ENCODE assay signal across 8 cellular contexts in the genomic region with DNA sequence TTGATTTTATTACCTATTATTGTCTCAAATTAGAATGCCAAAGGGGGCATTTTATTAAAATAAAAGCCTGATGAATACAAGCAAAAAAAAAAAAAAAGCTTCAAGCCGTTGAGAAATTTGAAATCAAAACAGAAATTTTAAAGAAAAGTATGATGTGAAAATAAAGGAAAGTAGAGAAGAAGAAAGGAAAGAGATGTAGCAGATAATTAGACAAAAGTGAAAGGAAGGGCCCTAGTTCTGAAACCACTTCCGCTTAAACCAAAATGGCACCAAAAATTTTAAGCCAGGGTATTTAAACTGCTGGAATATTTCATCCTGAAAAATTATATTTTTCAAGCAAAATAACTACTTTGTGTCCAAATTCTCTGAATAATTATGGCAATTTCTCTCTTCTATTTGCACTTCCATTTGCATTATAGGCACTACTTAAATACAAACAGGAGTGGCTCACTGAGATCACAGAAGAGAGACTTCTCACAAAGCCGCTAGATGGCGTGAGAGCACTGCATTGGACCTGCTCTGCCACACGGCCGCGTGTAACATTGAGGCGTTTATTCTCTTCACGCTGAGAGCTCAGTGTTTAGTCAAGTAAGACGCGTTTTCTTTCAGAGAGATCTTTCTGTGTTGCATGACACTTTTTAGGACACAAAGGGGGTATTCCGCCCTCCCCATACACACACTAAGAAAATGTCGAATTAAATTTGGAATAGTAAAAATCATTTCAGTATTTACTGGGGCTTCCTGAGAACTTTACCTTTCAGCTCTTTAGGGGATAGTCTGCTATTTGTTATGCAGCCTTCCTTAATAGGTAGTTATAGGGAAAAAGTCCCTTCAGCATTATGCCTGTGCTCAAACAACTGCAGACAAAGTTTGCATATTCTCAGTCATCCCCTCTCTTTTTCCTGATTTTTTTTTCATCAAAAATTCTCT.
DNase-seq lines count a peak whose midpoint lies in the region; ATAC-seq and TF ChIP-seq lines count a peak whose summit lies in the region.

No MANE protein-coding gene starts in this region.

- no peaks in the 10 kb centered on the region for H3K4me1 ChIP-seq in HEK293 (ENCODE audit: control insufficient read depth, insufficient read depth, low read length)
- H3K4me1 ChIP-seq in neutrophil (ENCODE audit: control insufficient read depth in 1 of 2, insufficient read depth in 1 of 2, low read depth in 1 of 2, low read length in 1 of 2): no peaks in the 10 kb centered on the region
- H3K4me1 ChIP-seq in suprapubic skin: peaks cover 4% of the 10 kb centered on the region

- H3K4me3 ChIP-seq in HEK293 (ENCODE audit: low read depth, low read length): no peak overlapping the region
- no peak overlapping the region for H3K4me3 ChIP-seq in MG63
- no peak overlapping the region for H3K4me3 ChIP-seq in foreskin fibroblast (ENCODE audit: low read depth in 1 of 2, low read length in 2 of 2)
- H3K4me3 ChIP-seq in neutrophil (ENCODE audit: low read depth in 1 of 2, low read length in 1 of 2): no peak overlapping the region
- H3K4me3 ChIP-seq in suprapubic skin: no peak overlapping the region

- H3K9me3 ChIP-seq in HEK293 (ENCODE audit: control insufficient read depth, insufficient read depth, low read depth, low read length) (no peaks in the 10 kb centered on the region), MG63 (no peaks in the 10 kb centered on the region), neutrophil (no peaks in the 10 kb centered on the region), suprapubic skin (no peaks in the 10 kb centered on the region)

- peaks cover 29% of the 10 kb centered on the region for H3K27me3 Mint-ChIP-seq in activated T-helper 17 cell treated with anti-CD3 and anti-CD28 coated beads, Interleukin-2, amount 50 U/mL, for 72 hours

- WGBS in suprapubic skin: 12% methylated on average over 13 of the region's 13 CpGs

- POLR2A ChIA-PET in HEK293 (lab: Yijun Ruan, JAX) (interaction anchor here (1.4 kb wide), 1 partner anchor 910 kb away, joined by 4 read pairs; no protein-coding TSS in a partner anchor), RWPE1 (lab: Yijun Ruan, JAX; ENCODE audit: low non-redundant PET) (interaction anchor here (0.6 kb wide), 1 partner anchor 937 kb away, joined by 3 read pairs; no protein-coding TSS in a partner anchor)

- no peaks in the 10 kb centered on the region for H3K36me3 Mint-ChIP-seq in activated T-helper 17 cell treated with anti-CD3 and anti-CD28 coated beads, Interleukin-2, amount 50 U/mL, for 72 hours (ENCODE audit: low read depth)

- no peak for TF ChIP-seq POLR2A in suprapubic skin (IDR thresholded peaks at IDR 0.05)

- no peak overlapping the region for H3K4me3 Mint-ChIP-seq in activated T-helper 17 cell treated with anti-CD3 and anti-CD28 coated beads, Interleukin-2, amount 50 U/mL, for 72 hours

- H3K27ac Mint-ChIP-seq in activated T-helper 17 cell treated with anti-CD3 and anti-CD28 coated beads, Interleukin-2, amount 50 U/mL, for 72 hours: no peak overlapping the region

- no peaks in the 10 kb centered on the region for H3K36me3 ChIP-seq in HEK293 (ENCODE audit: control insufficient read depth in 2 of 2, insufficient read depth in 1 of 2, low read length in 2 of 2)
- H3K36me3 ChIP-seq in MG63: no peaks in the 10 kb centered on the region
- no peaks in the 10 kb centered on the region for H3K36me3 ChIP-seq in neutrophil
- no peaks in the 10 kb centered on the region for H3K36me3 ChIP-seq in suprapubic skin

- H3K27ac ChIP-seq in HEK293 (ENCODE audit: extremely low read depth, low read depth, low read length) (no peak overlapping the region), RWPE1 (no peak overlapping the region), neutrophil (no peak overlapping the region), suprapubic skin (no peak overlapping the region)

- no peaks in the 10 kb centered on the region for H3K4me1 Mint-ChIP-seq in activated T-helper 17 cell treated with anti-CD3 and anti-CD28 coated beads, Interleukin-2, amount 50 U/mL, for 72 hours

- no peak for TF ChIP-seq EP300 in suprapubic skin (IDR thresholded peaks at IDR 0.05)

- peak; percentile 89 for ATAC-seq in activated T-helper 17 cell treated with anti-CD3 and anti-CD28 coated beads, Interleukin-2, amount 50 U/mL, for 72 hours (replicated peaks)

- no peaks in the 10 kb centered on the region for H3K9me3 Mint-ChIP-seq in activated T-helper 17 cell treated with anti-CD3 and anti-CD28 coated beads, Interleukin-2, amount 50 U/mL, for 72 hours

- TF ChIP-seq CTCF in HEK293 (tag by site-specific recombination; IDR thresholded peaks at IDR 0.05): peak; percentile 78
- peak; percentile 98 for TF ChIP-seq CTCF in RWPE1 (conservative IDR thresholded peaks at IDR 0.05; ENCODE audit: low read depth)
- peak; percentile 95 for TF ChIP-seq CTCF in foreskin fibroblast (IDR thresholded peaks at IDR 0.05; ENCODE audit: low read depth, low read length)
- TF ChIP-seq CTCF in neutrophil (IDR thresholded peaks at IDR 0.05): peak; percentile 14
- peak; percentile 79 to 81 for TF ChIP-seq CTCF in suprapubic skin (IDR thresholded peaks at IDR 0.05)

- peak; percentile 66 for DNase-seq in GM03348 (ENCODE audit: low spot score)
- peak; percentile 72 for DNase-seq in MG63
- DNase-seq in RWPE1 (ENCODE audit: low spot score): peak; percentile 60
- peak; percentile 61 to 87 for DNase-seq in foreskin fibroblast
- DNase-seq in suprapubic skin (ENCODE audit: low spot score in 2 of 2): peak; percentile 78 to 82

- CTCF ChIA-PET in HEK293 (lab: Yijun Ruan, JAX): interaction anchor here (0.5 to 7.4 kb wide), 44 partner anchors 8 to 1282 kb away, joined by 3 to 46 read pairs (median 3); no protein-coding TSS in a partner anchor
- CTCF ChIA-PET in RWPE1 (lab: Yijun Ruan, JAX): interaction anchor here (0.5 to 2.1 kb wide), 39 partner anchors 11 to 1560 kb away, joined by 3 to 40 read pairs (median 4); no protein-coding TSS in a partner anchor

- no peaks in the 10 kb centered on the region for H3K27me3 ChIP-seq in MG63
- H3K27me3 ChIP-seq in neutrophil: peaks cover 78% of the 10 kb centered on the region
- peaks cover 43% of the 10 kb centered on the region for H3K27me3 ChIP-seq in suprapubic skin

TF ChIP-seq in HEK293, 187 proteins besides CTCF, POLR2A, EP300 and RAD21:
- 0 out of 2 replicates have a peak, but pooled peaks have one; percentile 8 for TF ChIP-seq ZIC2 (tag by site-specific recombination; IDR thresholded peaks at IDR 0.05)
- peak; percentile 81; the same call in 1 of the 2 replicates for TF ChIP-seq ZSCAN30 (tag by site-specific recombination; IDR thresholded peaks at IDR 0.05)
- TF ChIP-seq ZNF660 (tag by site-specific recombination; IDR thresholded peaks at IDR 0.05): peak; percentile 66
- peak; percentile 26; the same call in 1 of the 2 replicates for TF ChIP-seq ZFP37 (tag by site-specific recombination; IDR thresholded peaks at IDR 0.05)
- peak; percentile 31; the same call in 1 of the 2 replicates for TF ChIP-seq SP7 (tag by site-specific recombination; IDR thresholded peaks at IDR 0.05)
- TF ChIP-seq ZNF654 (tag by site-specific recombination; IDR thresholded peaks at IDR 0.05; ENCODE audit: low read depth): peak; percentile 97
- no peak for TF ChIP-seq ZNF544 (tag by site-specific recombination; IDR thresholded peaks at IDR 0.05)
- TF ChIP-seq PRDM1 (tag by site-specific recombination; IDR thresholded peaks at IDR 0.05): peak; percentile 96
- TF ChIP-seq HOXD13 (CRISPR knock-in tag; IDR thresholded peaks at IDR 0.05; ENCODE audit: borderline replicate concordance): no peak
- TF ChIP-seq ZNF2 (tag by site-specific recombination; IDR thresholded peaks at IDR 0.05): peak; percentile 73; the same call in 1 of the 2 replicates
- TF ChIP-seq ZNF561 (tag by site-specific recombination; IDR thresholded peaks at IDR 0.05; ENCODE audit: borderline replicate concordance): peak; percentile 39; the same call in 1 of the 2 replicates
TF ChIP-seq in HEK293: peak in this region for 9.

Comparison
In these comparisons a context has a peak if more than half of its experiments do, and no peak if none do; other contexts are left out.
1. CTCF ChIP-seq: peak in every context shown above with its lines; median percentile 98 in RWPE1; 95 in foreskin fibroblast; 80 in suprapubic skin; 78 in HEK293; 14 in neutrophil.